Comparison of ENCODE assay signal across 14 cellular contexts in genomic region chr2:74556159-74556558, GRCh38. TPM values are rescaled to one million over a fixed set of nuclear protein-coding genes. Genes with fewer than 3 reads are reported as not detected.
DNase-seq lines count a peak whose midpoint lies in the region; ATAC-seq and TF ChIP-seq lines count a peak whose summit lies in the region.
"Had no signal": no experiment of that assay in that cellular context is flagged by ENCODE, and none has a peak within 500 bp of the region (broad histone marks: within the 10 kb centered on the region; RNA-seq: fewer than 3 reads in every experiment).

No MANE protein-coding gene starts in this region.

- BruUV-seq in Caco-2 (replicated peaks; lab: Mats Ljungman, UMichigan) = no TSS peak

- no peak for TF ChIP-seq EP300 in upper lobe of left lung (IDR thresholded peaks at IDR 0.05)
- TF ChIP-seq EP300 in transverse colon (IDR thresholded peaks at IDR 0.05; ENCODE audit: low read depth) = no peak

- CTCF ChIA-PET in Caco-2 (lab: Charles Lee) = no interaction called here

- peak overlapping the region; percentile 98 for H3K4me3 ChIP-seq in mononuclear cell (ENCODE audit: low read length)
- H3K4me3 ChIP-seq in upper lobe of left lung = peak overlapping the region in 3 of 4 donors; percentile 70 to 97 (median 73)
- H3K4me3 ChIP-seq in transverse colon = peak overlapping the region in 1 of 4 donors; percentile 92
- H3K4me3 ChIP-seq in Caco-2 (ENCODE audit: low read depth, low read length) = no peak overlapping the region

- H3K4me1 Mint-ChIP-seq in activated naive CD4-positive, alpha-beta T cell treated with anti-CD3 and anti-CD28 coated beads, Interleukin-2, amount 50 U/mL, for 24 hours = peaks cover 9% of the 10 kb centered on the region
- H3K4me1 Mint-ChIP-seq in activated T-helper 1 cell treated with anti-CD3 and anti-CD28 coated beads, Interleukin-12 subunit alpha, Interleukin-12 subunit beta, Interleukin-2, Interleukin-4 antibody, amounts not matched to agents 30 ng/mL and 10 ng/mL and 1 ng/mL, durations not matched to agents 14 hours and 24 hours and 36 hours (ENCODE audit: low read depth) = peaks cover 35% of the 10 kb centered on the region
- peaks cover 22% of the 10 kb centered on the region for H3K4me1 Mint-ChIP-seq in Caco-2 (ENCODE audit: low read depth, unreplicated experiment)

- POLR2A ChIA-PET in Caco-2 (lab: Charles Lee) = no interaction called here

- no peaks in the 10 kb centered on the region for H3K9me3 Mint-ChIP-seq in activated naive CD4-positive, alpha-beta T cell treated with anti-CD3 and anti-CD28 coated beads, Interleukin-2, amount 50 U/mL, for 24 hours
- H3K9me3 Mint-ChIP-seq in activated T-helper 1 cell treated with anti-CD3 and anti-CD28 coated beads, Interleukin-12 subunit alpha, Interleukin-12 subunit beta, Interleukin-2, Interleukin-4 antibody, amounts not matched to agents 30 ng/mL and 10 ng/mL and 1 ng/mL, durations not matched to agents 14 hours and 24 hours and 36 hours = no peaks in the 10 kb centered on the region
- H3K9me3 Mint-ChIP-seq in Caco-2 (ENCODE audit: unreplicated experiment) = no peaks in the 10 kb centered on the region

- intact Hi-C loops in activated T-helper 1 cell treated with anti-CD3 and anti-CD28 coated beads, Interleukin-12 subunit alpha, Interleukin-12 subunit beta, Interleukin-2, Interleukin-4 antibody, amounts not matched to agents 30 ng/mL and 10 ng/mL and 1 ng/mL, durations not matched to agents 14 hours and 24 hours and 36 hours (cut with micrococcal nuclease) = no loop called here
- intact Hi-C loops in transverse colon (cut with DNase I; ENCODE audit: low total_unique reads) = no loop called here
- intact Hi-C loops in Caco-2 (cut with micrococcal nuclease; ENCODE audit: unreplicated experiment) = no loop called here

- H3K9me3 ChIP-seq in mononuclear cell (ENCODE audit: low read depth, low read length) = no peaks in the 10 kb centered on the region
- H3K9me3 ChIP-seq in upper lobe of left lung = no peaks in the 10 kb centered on the region
- H3K9me3 ChIP-seq in transverse colon = no peaks in the 10 kb centered on the region
- H3K9me3 ChIP-seq in Caco-2 = no peaks in the 10 kb centered on the region
- H3K9me3 ChIP-seq: ascending aorta had no signal

- H3K27ac ChIP-seq in upper lobe of left lung = peak overlapping the region in 2 of 4 donors; percentile 88 to 89
- H3K27ac ChIP-seq in transverse colon = peak overlapping the region in 2 of 4 donors; percentile 84 to 91

- no peaks in the 10 kb centered on the region for H3K36me3 Mint-ChIP-seq in activated naive CD4-positive, alpha-beta T cell treated with anti-CD3 and anti-CD28 coated beads, Interleukin-2, amount 50 U/mL, for 24 hours
- H3K36me3 Mint-ChIP-seq in activated T-helper 1 cell treated with anti-CD3 and anti-CD28 coated beads, Interleukin-12 subunit alpha, Interleukin-12 subunit beta, Interleukin-2, Interleukin-4 antibody, amounts not matched to agents 30 ng/mL and 10 ng/mL and 1 ng/mL, durations not matched to agents 14 hours and 24 hours and 36 hours (ENCODE audit: low read depth) = peaks cover 13% of the 10 kb centered on the region
- H3K36me3 Mint-ChIP-seq in Caco-2 (ENCODE audit: insufficient read depth, unreplicated experiment) = no peaks in the 10 kb centered on the region

- in situ Hi-C loops in transverse colon (cut with MboI; ENCODE audit: low pct_ligation_motif_present in 1 of 4, low pct_unique_long_range_greater_than_20kb in 1 of 4, low sequenced_read_pairs in 3 of 4) = no loop called here

- no peaks in the 10 kb centered on the region for H3K27me3 ChIP-seq in mononuclear cell (ENCODE audit: insufficient read depth, low read length)
- H3K27me3 ChIP-seq in upper lobe of left lung = no peaks in the 10 kb centered on the region
- no peaks in the 10 kb centered on the region for H3K27me3 ChIP-seq in transverse colon
- H3K27me3 ChIP-seq in Caco-2 (replicated peaks; ENCODE audit: control insufficient read depth, insufficient read depth, low read length) = no peaks in the 10 kb centered on the region; the same call in 1 of the 2 replicates
- H3K27me3 ChIP-seq: ascending aorta had no signal

- H3K36me3 ChIP-seq in upper lobe of left lung (peaks cover 0 to 9% (median 7%) of the 10 kb centered on the region in 4 donors), transverse colon (no peaks in the 10 kb centered on the region), Caco-2 (ENCODE audit: control insufficient read depth, insufficient read depth, low read length) (no peaks in the 10 kb centered on the region; the same call in 1 of the 2 replicates)
- H3K36me3 ChIP-seq: ascending aorta had no signal

- H3K27ac Mint-ChIP-seq in activated naive CD4-positive, alpha-beta T cell treated with anti-CD3 and anti-CD28 coated beads, Interleukin-2, amount 50 U/mL, for 24 hours = peak overlapping the region; percentile 84
- peak overlapping the region; percentile 69 for H3K27ac Mint-ChIP-seq in activated T-helper 1 cell treated with anti-CD3 and anti-CD28 coated beads, Interleukin-12 subunit alpha, Interleukin-12 subunit beta, Interleukin-2, Interleukin-4 antibody, amounts not matched to agents 30 ng/mL and 10 ng/mL and 1 ng/mL, durations not matched to agents 14 hours and 24 hours and 36 hours
- no peak overlapping the region for H3K27ac Mint-ChIP-seq in Caco-2 (ENCODE audit: unreplicated experiment)

- H3K4me1 ChIP-seq in mononuclear cell (ENCODE audit: insufficient read depth, low read length) = peaks cover 40% of the 10 kb centered on the region
- H3K4me1 ChIP-seq in upper lobe of left lung = peaks cover 11 to 25% (median 12%) of the 10 kb centered on the region in 4 donors
- peaks cover 4 to 35% (median 19%) of the 10 kb centered on the region in 4 donors for H3K4me1 ChIP-seq in transverse colon
- peaks cover 22% of the 10 kb centered on the region for H3K4me1 ChIP-seq in Caco-2

- H3K4me3 Mint-ChIP-seq in activated naive CD4-positive, alpha-beta T cell treated with anti-CD3 and anti-CD28 coated beads, Interleukin-2, amount 50 U/mL, for 24 hours = peak overlapping the region; percentile 58
- H3K4me3 Mint-ChIP-seq in activated T-helper 1 cell treated with anti-CD3 and anti-CD28 coated beads, Interleukin-12 subunit alpha, Interleukin-12 subunit beta, Interleukin-2, Interleukin-4 antibody, amounts not matched to agents 30 ng/mL and 10 ng/mL and 1 ng/mL, durations not matched to agents 14 hours and 24 hours and 36 hours = peak overlapping the region; percentile 95
- no peak overlapping the region for H3K4me3 Mint-ChIP-seq in Caco-2 (ENCODE audit: unreplicated experiment)

- no peak for TF ChIP-seq POLR2A in upper lobe of left lung (IDR thresholded peaks at IDR 0.05)
- no peak for TF ChIP-seq POLR2A in transverse colon (IDR thresholded peaks at IDR 0.05)

- ATAC-seq in upper lobe of left lung (ENCODE audit: low FRiP score in 2 of 2) = no peak
- ATAC-seq in HG02610 (IDR thresholded peaks at IDR 0.05; ENCODE audit: unreplicated experiment) = no peak

- DNase-seq in activated naive CD4-positive, alpha-beta T cell treated with anti-CD3 and anti-CD28 coated beads, Interleukin-2, amount 50 U/mL, for 16 hours = no peak
- DNase-seq in activated T-helper 1 cell treated with anti-CD3 and anti-CD28 coated beads, Interleukin-12 subunit alpha, Interleukin-12 subunit beta, Interleukin-2, Interleukin-4 antibody, amounts not matched to agents 30 ng/mL and 10 ng/mL and 1 ng/mL, durations not matched to agents 14 hours and 24 hours and 36 hours (ENCODE audit: low spot score) = no peak
- DNase-seq in upper lobe of left lung (peak in 1 of 2 donors; percentile 80), transverse colon (no peak), Caco-2 (no peak)
- DNase-seq: activated CD4-positive, alpha-beta T cell treated with anti-CD3 and anti-CD28 coated beads for 4 hours; H7; NCI-H510A; stimulated activated CD4-positive, alpha-beta T cell treated with anti-CD3 and anti-CD28 coated beads, Interleukin-15, amount 100 ng/mL, for 24 hours had no signal

- TF ChIP-seq CTCF in upper lobe of left lung (IDR thresholded peaks at IDR 0.05) = no peak
- TF ChIP-seq CTCF in transverse colon (IDR thresholded peaks at IDR 0.05) = no peak
- TF ChIP-seq CTCF in Caco-2 (IDR thresholded peaks at IDR 0.05; ENCODE audit: insufficient read depth in 1 of 2, low read depth in 1 of 2, low read length in 1 of 2, severe bottlenecking in 1 of 2, unreplicated experiment in 1 of 2) = no peak

- peaks cover 8% of the 10 kb centered on the region for H3K27me3 Mint-ChIP-seq in activated naive CD4-positive, alpha-beta T cell treated with anti-CD3 and anti-CD28 coated beads, Interleukin-2, amount 50 U/mL, for 24 hours
- H3K27me3 Mint-ChIP-seq in activated T-helper 1 cell treated with anti-CD3 and anti-CD28 coated beads, Interleukin-12 subunit alpha, Interleukin-12 subunit beta, Interleukin-2, Interleukin-4 antibody, amounts not matched to agents 30 ng/mL and 10 ng/mL and 1 ng/mL, durations not matched to agents 14 hours and 24 hours and 36 hours (ENCODE audit: insufficient read depth) = peaks cover 9% of the 10 kb centered on the region
- H3K27me3 Mint-ChIP-seq in Caco-2 (ENCODE audit: insufficient read depth, unreplicated experiment) = no peaks in the 10 kb centered on the region

- 77 to 87% methylated on average over 10 to 14 of the region's 14 CpGs for WGBS in upper lobe of left lung, 2 donors
- WGBS in transverse colon (ENCODE audit: low coverage in 1 of 2), 2 donors = 91% methylated on average over 14 of the region's 14 CpGs; no CpG with 5 or more reads in 1 of the 2 donors

RNA-seq across cellular contexts. Expression of gene DOK1, which starts 1.6 kb away (rescaled TPM):
- 37.2 and 40.8 TPM in 2 replicates for total RNA-seq in activated T-helper 1 cell treated with anti-CD3 and anti-CD28 coated beads, Interleukin-12 subunit alpha, Interleukin-12 subunit beta, Interleukin-2, Interleukin-4 antibody, amounts not matched to agents 30 ng/mL and 10 ng/mL and 1 ng/mL, durations not matched to agents 14 hours and 24 hours and 36 hours
- total RNA-seq in mononuclear cell (2.9 TPM), upper lobe of left lung (10 to 100 TPM; 13.7 to 49.2 (median 38.0) TPM), transverse colon (10 to 100 TPM; 14.7 to 21.3 (median 20.1) TPM), Caco-2 (2022) (5.1 and 5.5 TPM in 2 replicates)

RNA-seq across cellular contexts. Expression of gene LOXL3, which starts 2.4 kb away (rescaled TPM):
- total RNA-seq in activated T-helper 1 cell treated with anti-CD3 and anti-CD28 coated beads, Interleukin-12 subunit alpha, Interleukin-12 subunit beta, Interleukin-2, Interleukin-4 antibody, amounts not matched to agents 30 ng/mL and 10 ng/mL and 1 ng/mL, durations not matched to agents 14 hours and 24 hours and 36 hours = 1.9 and 2.0 TPM in 2 replicates
- 3.9 TPM for total RNA-seq in mononuclear cell
- 10 to 100 TPM in 3 of 6 donors, 1 to 10 TPM in 3; 3.6 to 28.3 (median 10.3) TPM for total RNA-seq in upper lobe of left lung
- 1 to 10 TPM; 1.6 to 4.1 (median 3.0) TPM for total RNA-seq in transverse colon
- 13.8 and 15.9 TPM in 2 replicates for total RNA-seq in Caco-2 (2022)

RNA-seq across cellular contexts. Expression of gene HTRA2, which starts 26.4 kb away (rescaled TPM):
- 57.0 and 57.3 TPM in 2 replicates for total RNA-seq in activated T-helper 1 cell treated with anti-CD3 and anti-CD28 coated beads, Interleukin-12 subunit alpha, Interleukin-12 subunit beta, Interleukin-2, Interleukin-4 antibody, amounts not matched to agents 30 ng/mL and 10 ng/mL and 1 ng/mL, durations not matched to agents 14 hours and 24 hours and 36 hours
- total RNA-seq in mononuclear cell (17.9 TPM), upper lobe of left lung (10 to 100 TPM; 11.8 to 36.9 (median 27.2) TPM), transverse colon (10 to 100 TPM in 3 of 4 donors, 1 to 10 TPM in 1; 8.6 to 29.6 (median 21.0) TPM), Caco-2 (2022) (27.0 and 27.3 TPM in 2 replicates)

RNA-seq across cellular contexts. Expression of gene AUP1, which starts 26.7 kb away (rescaled TPM):
- total RNA-seq in activated T-helper 1 cell treated with anti-CD3 and anti-CD28 coated beads, Interleukin-12 subunit alpha, Interleukin-12 subunit beta, Interleukin-2, Interleukin-4 antibody, amounts not matched to agents 30 ng/mL and 10 ng/mL and 1 ng/mL, durations not matched to agents 14 hours and 24 hours and 36 hours = 178 and 187 TPM in 2 replicates
- total RNA-seq in mononuclear cell (115 TPM), upper lobe of left lung (100 to 1,000 TPM in 4 of 6 donors, 10 to 100 TPM in 2; 93.4 to 337 (median 125) TPM), transverse colon (100 to 1,000 TPM; 164 to 264 (median 189) TPM), Caco-2 (2022) (154 and 156 TPM in 2 replicates)

RNA-seq across cellular contexts. Expression of gene DQX1, which starts 30.1 kb away (rescaled TPM):
- 0.65 and 0.86 TPM in 2 replicates for total RNA-seq in activated T-helper 1 cell treated with anti-CD3 and anti-CD28 coated beads, Interleukin-12 subunit alpha, Interleukin-12 subunit beta, Interleukin-2, Interleukin-4 antibody, amounts not matched to agents 30 ng/mL and 10 ng/mL and 1 ng/mL, durations not matched to agents 14 hours and 24 hours and 36 hours
- total RNA-seq in mononuclear cell = not detected
- under 1 TPM in 3 of 6 donors, not detected in 3; 0.26 to 0.37 (median 0.33) TPM for total RNA-seq in upper lobe of left lung
- total RNA-seq in transverse colon = 100 to 1,000 TPM in 1 of 4 donors, 10 to 100 TPM in 3; 32.4 to 194 (median 53.1) TPM
- total RNA-seq in Caco-2 (2022) = 0.50 and 1.4 TPM in 2 replicates
- total RNA-seq: ascending aorta, M059J had no signal
